Comparison of ENCODE assay signal across 8 cellular contexts in genomic region chr5:5421961-5422818, GRCh38. TPM values are rescaled to one million over a fixed set of nuclear protein-coding genes. Genes with fewer than 3 reads are reported as not detected.
DNase-seq lines count a peak whose midpoint lies in the region; ATAC-seq and TF ChIP-seq lines count a peak whose summit lies in the region.

A gene with protein sequence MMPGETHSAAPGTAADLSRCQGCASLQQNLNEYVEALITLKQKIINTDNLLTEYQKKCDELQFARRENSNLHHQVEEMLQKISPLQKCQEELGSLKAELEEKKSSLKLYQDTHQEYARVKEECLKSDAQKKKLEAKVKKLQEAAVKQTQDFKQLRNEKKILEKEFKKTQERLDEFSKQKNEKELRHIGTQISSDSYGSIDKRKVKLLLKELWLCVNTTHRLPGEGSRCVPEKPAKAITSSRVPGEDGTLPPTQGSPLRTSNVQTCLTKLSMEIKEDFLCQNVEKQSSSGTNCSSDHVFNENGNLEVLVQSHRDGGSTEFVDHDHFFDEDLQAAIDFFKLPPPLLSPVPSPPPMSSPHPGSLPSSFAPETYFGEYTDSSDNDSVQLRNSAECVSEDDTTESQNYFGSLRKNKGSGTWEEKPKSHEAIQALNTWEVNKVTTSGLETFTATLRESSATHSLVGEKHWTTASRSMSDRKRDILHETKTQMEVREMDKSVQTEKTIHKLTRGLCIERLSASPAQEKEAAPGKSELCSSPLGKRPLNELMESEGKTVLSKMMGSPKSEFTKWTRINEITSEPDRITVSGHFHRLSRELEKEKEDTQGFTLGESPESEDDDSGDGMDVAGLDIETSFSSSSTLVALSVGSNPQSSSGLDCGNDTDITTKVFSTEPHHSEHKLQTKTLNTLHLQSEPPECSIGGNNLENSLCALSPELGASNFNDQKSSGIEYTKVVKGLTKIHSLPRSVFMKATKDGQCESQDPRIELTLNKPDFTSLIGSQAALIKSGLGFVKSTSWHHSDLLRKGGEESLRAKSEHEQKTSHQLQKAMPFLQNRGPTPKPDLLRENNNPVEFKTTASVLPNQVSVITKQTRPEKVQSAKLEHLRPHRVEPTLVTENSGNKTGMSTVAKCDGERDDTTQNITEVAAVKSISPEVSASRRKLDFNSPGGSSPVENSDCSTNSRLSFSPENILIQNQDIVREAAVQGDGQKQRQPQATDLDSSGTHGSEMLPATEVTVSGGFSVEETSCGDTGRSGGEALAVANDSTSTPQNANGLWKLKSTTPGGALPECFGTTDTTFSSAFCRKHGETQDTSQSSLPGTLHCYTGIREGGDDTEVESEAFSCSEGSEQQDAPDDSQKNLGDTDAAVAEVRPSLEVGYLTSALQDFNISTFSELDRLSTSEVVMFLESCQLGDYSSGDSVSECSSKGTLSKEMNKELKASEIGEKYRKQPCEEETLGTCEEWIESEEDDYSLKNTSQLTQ (N-terminal part only) (plus strand): TSS chr5:5422677. CDS start chr5:5422916, 239 bp downstream.

- H2BK120ac ChIP-seq in H9 (ENCODE audit: low read depth, low read length, poor library complexity, severe bottlenecking): no peak within 1 kb of the TSS

- no peak within 1 kb of the TSS for H2BK15ac ChIP-seq in H9 (ENCODE audit: low read depth, low read length)

- DNase-seq in ELR (ENCODE audit: low read depth) (peak; percentile 99), H9 (peak; percentile 99), MG63 (peak; percentile 98), SHP77 treated with DMSO at 0.1 percent for 48 hours (lab: John Stamatoyannopoulos, UW) (peak; percentile 96), fibroblast of the aortic adventitia (ENCODE audit: low read depth) (peak; percentile 99), nephron progenitor cell (peak; percentile 93)
- peak; percentile 98 for DNase-seq in activated effector memory CD4-positive, alpha-beta T cell treated with anti-CD3 and anti-CD28 coated beads, Interleukin-2, amount 50 U/mL, for 16 hours
- peak; percentile 91 to 95 for DNase-seq in stimulated activated naive CD8-positive, alpha-beta T cell treated with anti-CD3 and anti-CD28 coated beads, Interleukin-15, amount 100 ng/mL, for 72 hours

- H4K5ac ChIP-seq in H9 (ENCODE audit: insufficient read length, low read depth, low read length): peak within 1 kb of the TSS; percentile 99

- H3K27ac ChIP-seq in H9 (ENCODE audit: insufficient read length, low read depth, low read length): peak within 1 kb of the TSS; percentile 90

- H3K4me3 Mint-ChIP-seq in H9 (peak within 1 kb of the TSS in 1 of 2 experiments; percentile 88; a peak in 3 of 5 replicates), nephron progenitor cell (no peak within 1 kb of the TSS)
- H3K4me3 Mint-ChIP-seq in stimulated activated naive CD8-positive, alpha-beta T cell treated with anti-CD3 and anti-CD28 coated beads, Interleukin-15, amount 100 ng/mL, for 72 hours: peak within 1 kb of the TSS in 1 of 2 donors; percentile 93

- H2BK20ac ChIP-seq in H9 (ENCODE audit: low read depth, low read length, poor library complexity, severe bottlenecking): no peak within 1 kb of the TSS

- peaks cover 37% of the 10 kb centered on the region for H3K79me2 ChIP-seq in H9 (ENCODE audit: insufficient read depth, low read length)

- H3K23ac ChIP-seq in H9 (ENCODE audit: insufficient read length, low read depth, low read length): no peak within 1 kb of the TSS

- peak within 1 kb of the TSS; percentile 95 for H3K4me2 ChIP-seq in H9 (ENCODE audit: insufficient read depth, insufficient read length, low read length)

- no peak within 1 kb of the TSS for H4K8ac ChIP-seq in H9 (replicated peaks; ENCODE audit: insufficient read length, low read depth, low read length)

- H3K27me3 ChIP-seq in H9 (ENCODE audit: insufficient read depth, low read length): no peaks in the 10 kb centered on the region
- H3K27me3 ChIP-seq in MG63: no peaks in the 10 kb centered on the region

- no peak within 1 kb of the TSS for H2AFZ ChIP-seq in H9 (ENCODE audit: low read length)

- H3K9me3 ChIP-seq in H9 (ENCODE audit: control insufficient read depth, low read depth, low read length) (no peaks in the 10 kb centered on the region), MG63 (no peaks in the 10 kb centered on the region)

- peak within 1 kb of the TSS; percentile 84 for H3K9ac ChIP-seq in H9 (ENCODE audit: extremely low read depth, insufficient read length, low read length)

- no peak within 1 kb of the TSS for H3K56ac ChIP-seq in H9 (ENCODE audit: insufficient read length, low read depth, low read length)

- H3K23me2 ChIP-seq in H9 (ENCODE audit: insufficient read length, low read depth, low read length, poor library complexity, severe bottlenecking): peaks cover 14% of the 10 kb centered on the region

- peaks cover 4% of the 10 kb centered on the region for H3K79me1 ChIP-seq in H9 (ENCODE audit: insufficient read depth, low read depth, low read length, poor library complexity, severe bottlenecking)

- peaks cover 6% of the 10 kb centered on the region; the same call in 1 of the 2 replicates for H3K4me1 ChIP-seq in H9 (ENCODE audit: insufficient read depth, low read length)

- H3K9me3 Mint-ChIP-seq in H9 (no peaks in the 10 kb centered on the region), nephron progenitor cell (no peaks in the 10 kb centered on the region)
- H3K9me3 Mint-ChIP-seq in stimulated activated naive CD8-positive, alpha-beta T cell treated with anti-CD3 and anti-CD28 coated beads, Interleukin-15, amount 100 ng/mL, for 72 hours: no peaks in the 10 kb centered on the region

- H3K27me3 Mint-ChIP-seq in H9 (ENCODE audit: low read depth) (no peaks in the 10 kb centered on the region; the same call in 1 of the 2 replicates), nephron progenitor cell (ENCODE audit: low read depth, poor library complexity) (peaks cover 3% of the 10 kb centered on the region)
- H3K27me3 Mint-ChIP-seq in stimulated activated naive CD8-positive, alpha-beta T cell treated with anti-CD3 and anti-CD28 coated beads, Interleukin-15, amount 100 ng/mL, for 72 hours: no peaks in the 10 kb centered on the region

- TF ChIP-seq CTCF in H9 (conservative IDR thresholded peaks at IDR 0.05) (no peak), fibroblast of the aortic adventitia (IDR thresholded peaks at IDR 0.05; ENCODE audit: insufficient read depth, low read length) (no peak), nephron progenitor cell (IDR thresholded peaks at IDR 0.05) (no peak)

- peak within 1 kb of the TSS; percentile 99 for H3K18ac ChIP-seq in H9 (ENCODE audit: insufficient read length, low read depth, low read length)

- peak within 1 kb of the TSS; percentile 72 for H3K4me3 ChIP-seq in MG63
- peak within 1 kb of the TSS; percentile 92 for H3K4me3 ChIP-seq in fibroblast of the aortic adventitia (ENCODE audit: low read depth, low read length)

- no peak within 1 kb of the TSS for H2BK12ac ChIP-seq in H9 (ENCODE audit: insufficient read length, low read depth, low read length)

- peak within 1 kb of the TSS; percentile 91 for H2BK5ac ChIP-seq in H9 (ENCODE audit: insufficient read length, low read length)

- H3K36me3 Mint-ChIP-seq in H9 (ENCODE audit: insufficient read depth in 1 of 3, low read depth in 3 of 3) (no peaks in the 10 kb centered on the region), nephron progenitor cell (ENCODE audit: low read depth) (no peaks in the 10 kb centered on the region)

- H3K36me3 ChIP-seq in MG63: peaks cover 16% of the 10 kb centered on the region

- H3K27ac Mint-ChIP-seq in H9 (peak within 1 kb of the TSS; percentile 92 to 98 (median 98)), nephron progenitor cell (peak within 1 kb of the TSS; percentile 100)
- H3K27ac Mint-ChIP-seq in stimulated activated naive CD8-positive, alpha-beta T cell treated with anti-CD3 and anti-CD28 coated beads, Interleukin-15, amount 100 ng/mL, for 72 hours: peak within 1 kb of the TSS; percentile 94 to 98

- H3T11ph ChIP-seq in H9 (ENCODE audit: low read length): no peak within 1 kb of the TSS

- H3K4me1 Mint-ChIP-seq in H9: peaks cover 21 to 28% of the 10 kb centered on the region in 2 experiments
- peaks cover 35% of the 10 kb centered on the region for H3K4me1 Mint-ChIP-seq in nephron progenitor cell
- H3K4me1 Mint-ChIP-seq in stimulated activated naive CD8-positive, alpha-beta T cell treated with anti-CD3 and anti-CD28 coated beads, Interleukin-15, amount 100 ng/mL, for 72 hours: peaks cover 18% of the 10 kb centered on the region

- no CpG with 5 or more reads among the region's 71 CpGs for WGBS in H9 (ENCODE audit: extremely low coverage, insufficient read length, low lambda C conversion rate)

- H3K14ac ChIP-seq in H9 (ENCODE audit: insufficient read depth, low read length): peak within 1 kb of the TSS; percentile 95

- H4K91ac ChIP-seq in H9 (ENCODE audit: insufficient read length, low read depth, low read length): no peak within 1 kb of the TSS

- no peak within 1 kb of the TSS for H2AK5ac ChIP-seq in H9 (ENCODE audit: insufficient read length, low read length)

- H3K4ac ChIP-seq in H9 (ENCODE audit: low read depth, low read length): no peak within 1 kb of the TSS

- no peaks in the 10 kb centered on the region for H4K20me1 ChIP-seq in H9 (ENCODE audit: control insufficient read depth, insufficient read depth, insufficient read length)

- peak; percentile 90 for ATAC-seq in stimulated activated naive CD8-positive, alpha-beta T cell treated with anti-CD3 and anti-CD28 coated beads, Interleukin-15, amount 100 ng/mL, for 72 hours

RNA-seq across cellular contexts. Expression of the gene that starts here (rescaled TPM):
- 45.1 and 47.1 TPM in 2 replicates for total RNA-seq in H9 (2021)
- total RNA-seq in MG63 (2014; rRNA removed; shearing (Covaris generic); ENCODE audit: low replicate concordance): 18.4 and 31.7 TPM in 2 replicates
- total RNA-seq in fibroblast of the aortic adventitia (ENCODE audit: low replicate concordance): 28.9 and 34.6 TPM in 2 replicates

Comparison
In these comparisons a context has a peak if more than half of its experiments do, and no peak if none do; other contexts are left out.
1. Peak in every context shown above with its lines: DNase-seq, ATAC-seq, H3K4me3 ChIP-seq and H3K27ac ChIP-seq.